16 cellular contexts compared by ENCODE assay signal in the genomic region with DNA sequence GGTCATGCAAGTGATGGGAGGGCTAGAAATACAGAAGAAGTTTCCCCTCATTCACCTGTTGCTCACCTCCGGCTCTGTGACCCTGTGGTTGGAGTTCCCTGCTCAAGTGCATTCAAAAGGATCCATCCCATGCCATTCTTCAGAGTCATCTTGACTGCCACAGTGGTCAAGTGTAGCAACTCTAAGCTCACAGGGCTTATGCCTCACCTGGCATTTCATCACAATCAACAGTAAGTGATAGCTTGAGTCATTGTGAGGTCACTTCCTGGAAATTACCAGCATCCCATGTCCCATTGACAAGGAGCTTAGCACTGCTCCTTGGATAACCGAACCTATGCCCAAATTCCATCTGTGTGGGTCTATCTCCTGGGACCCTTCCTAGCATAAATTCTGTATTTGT. TPM values are rescaled to one million over a fixed set of nuclear protein-coding genes. Genes with fewer than 3 reads are reported as not detected.
DNase-seq lines count a peak whose midpoint lies in the region; ATAC-seq and TF ChIP-seq lines count a peak whose summit lies in the region.
"Had no signal": no experiment of that assay in that cellular context is flagged by ENCODE, and none has a peak within 500 bp of the region (broad histone marks: within the 10 kb centered on the region; RNA-seq: fewer than 3 reads in every experiment).

No MANE protein-coding gene starts in this region.

- no peak for TF ChIP-seq CTCF in fibroblast of mammary gland (conservative IDR thresholded peaks at IDR 0.05; ENCODE audit: control insufficient read depth, insufficient read depth, low read depth, low read length)

- DNase-seq in ELR (ENCODE audit: low read depth) (peak; percentile 3), M059J (ENCODE audit: low read depth) (peak; percentile 20), RPMI7951 (ENCODE audit: low read depth) (peak; percentile 25), fibroblast of mammary gland (ENCODE audit: low read depth) (peak; percentile 11), NCI-H774 (lab: John Stamatoyannopoulos, UW) (no peak), NCI-H1048 (lab: John Stamatoyannopoulos, UW) (no peak)
- DNase-seq in activated T-cell treated with anti-CD3 and anti-CD28 coated beads, Interleukin-2, amount 50 U/mL, for 48 hours: no peak
- DNase-seq: CD4-positive, alpha-beta memory T cell; DMS153; DND-41; EL; H9 had no signal

- no peak overlapping the region for H3K4me3 ChIP-seq in fibroblast of mammary gland (ENCODE audit: control insufficient read depth, low read depth, low read length)
- H3K4me3 ChIP-seq: A549, BLaER1 had no signal

- ATAC-seq in HG03571 (IDR thresholded peaks at IDR 0.05; ENCODE audit: unreplicated experiment): no peak
- ATAC-seq: A549 had no signal

RNA-seq across cellular contexts. Expression of gene OR4C45, which starts 55.6 kb away (rescaled TPM):
- total RNA-seq in M059J (2014; rRNA removed; shearing (Covaris generic)): not detected in 2 replicates
- not detected in 2 replicates for total RNA-seq in RPMI7951 (2014; rRNA removed; shearing (Covaris generic))
- total RNA-seq: CD4-positive, alpha-beta memory T cell; H1; H9 had no signal

Comparison
In these comparisons a context has a peak if more than half of its experiments do, and no peak if none do; other contexts are left out.
1. DNase-seq: peak in ELR (single experiment), M059J (single experiment), RPMI7951 (single experiment) and fibroblast of mammary gland (single experiment); none in NCI-H774 (single experiment), activated T-cell treated with anti-CD3 and anti-CD28 coated beads, Interleukin-2, amount 50 U/mL, for 48 hours (0 of 2) and NCI-H1048 (single experiment).